ENCODE assay signal across 17 cellular contexts in genomic region chr10:34775044-34775637, GRCh38.
"Had no signal": no experiment of that assay in that cellular context is flagged by ENCODE, and none has a peak within 500 bp of the region (broad histone marks: within the 10 kb centered on the region; RNA-seq: fewer than 3 reads in every experiment).

No MANE protein-coding gene starts in this region.

- H3K9ac ChIP-seq: parathyroid adenoma had no signal

- H3K4me1 ChIP-seq: parathyroid adenoma had no signal

- H3K27me3 ChIP-seq: esophagus squamous epithelium, heart right ventricle, suprapubic skin, transverse colon, vagina had no signal

- H3K9me3 ChIP-seq: esophagus squamous epithelium, heart right ventricle, left ventricle myocardium inferior, suprapubic skin, transverse colon, vagina had no signal

- H3K4me2 ChIP-seq: smooth muscle cell had no signal

- H3K27ac ChIP-seq: esophagus squamous epithelium, heart right ventricle, left ventricle myocardium inferior, parathyroid adenoma, suprapubic skin, transverse colon, vagina, WERI-Rb-1 had no signal

- H2AFZ ChIP-seq: parathyroid adenoma had no signal

- H3K36me3 ChIP-seq: esophagus squamous epithelium, heart right ventricle, left ventricle myocardium inferior, suprapubic skin, transverse colon, vagina, WERI-Rb-1 had no signal

- H3K4me3 ChIP-seq: esophagus squamous epithelium, heart right ventricle, left ventricle myocardium inferior, smooth muscle cell, suprapubic skin, transverse colon, vagina had no signal

- ATAC-seq: activated CD8-positive, alpha-beta memory T cell treated with anti-CD3 and anti-CD28 coated beads, Interleukin-2, amount 10 ng/mL, durations not matched to agents 7 days and 5 days; effector memory CD8-positive, alpha-beta T cell; sciatic nerve; stimulated activated naive CD8-positive, alpha-beta T cell treated with anti-CD3 and anti-CD28 coated beads, Interleukin-15, amount 100 ng/mL, for 72 hours had no signal

- DNase-seq: activated CD4-positive, alpha-beta T cell treated with anti-CD3 and anti-CD28 coated beads, Interleukin-2, amount 50 U/mL, for 4 hours; activated CD8-positive, alpha-beta memory T cell treated with anti-CD3 and anti-CD28 coated beads, Interleukin-2, amount 10 ng/mL, durations not matched to agents 7 days and 5 days; caudate nucleus; effector memory CD8-positive, alpha-beta T cell; esophagus squamous epithelium; heart right ventricle; kidney glomerular epithelial cell; left ventricle myocardium inferior; stimulated activated CD4-positive, alpha-beta T cell treated with anti-CD3 and anti-CD28 coated beads, Interleukin-4, amount 100 ng/mL, for 1 hour; stimulated activated naive CD8-positive, alpha-beta T cell treated with anti-CD3 and anti-CD28 coated beads, Interleukin-15, amount 100 ng/mL, for 72 hours; transverse colon; WERI-Rb-1 had no signal
